14 cellular contexts compared by ENCODE assay signal in the genomic region with DNA sequence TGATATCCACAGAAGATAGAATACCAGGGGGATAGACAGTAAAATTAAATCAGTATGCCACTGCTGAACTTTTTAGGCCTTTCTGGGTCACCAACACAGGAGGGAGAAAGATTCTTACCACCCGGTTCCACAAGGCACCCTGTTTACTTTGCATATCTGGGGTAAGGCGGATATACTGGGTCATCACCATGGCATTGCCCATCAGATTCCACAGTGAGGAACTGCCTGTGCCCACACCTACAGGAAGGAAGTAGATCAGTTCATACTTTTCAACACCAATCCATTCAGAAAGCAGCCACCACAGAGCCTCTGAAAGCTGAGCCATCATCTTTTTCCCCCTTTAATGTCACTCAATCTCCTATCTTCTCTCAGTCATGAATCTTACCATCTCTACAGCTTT. TPM values are rescaled to one million over a fixed set of nuclear protein-coding genes. Genes with fewer than 3 reads are reported as not detected.
DNase-seq lines count a peak whose midpoint lies in the region; ATAC-seq and TF ChIP-seq lines count a peak whose summit lies in the region.
"Had no signal": no experiment of that assay in that cellular context is flagged by ENCODE, and none has a peak within 500 bp of the region (broad histone marks: within the 10 kb centered on the region; RNA-seq: fewer than 3 reads in every experiment).

No MANE protein-coding gene starts in this region.

- H3K27ac Mint-ChIP-seq in activated CD4-positive, alpha-beta T cell treated with anti-CD3 and anti-CD28 coated beads, Interleukin-2, amount 10 ng/mL, durations not matched to agents 24 days and 14 days: no peak overlapping the region
- H3K27ac Mint-ChIP-seq in neural crest cell (ENCODE audit: unreplicated experiment) (no peak overlapping the region), osteocyte (ENCODE audit: unreplicated experiment) (no peak overlapping the region)

- H3K4me2 ChIP-seq in OCI-LY7 (ENCODE audit: low read length): peak overlapping the region; percentile 86

- no peaks in the 10 kb centered on the region for H3K27me3 Mint-ChIP-seq in activated CD4-positive, alpha-beta T cell treated with anti-CD3 and anti-CD28 coated beads, Interleukin-2, amount 10 ng/mL, durations not matched to agents 24 days and 14 days
- H3K27me3 Mint-ChIP-seq in neural crest cell (ENCODE audit: low read depth) (no peaks in the 10 kb centered on the region), osteocyte (ENCODE audit: unreplicated experiment) (no peaks in the 10 kb centered on the region)

- intact Hi-C loops in activated CD4-positive, alpha-beta T cell treated with anti-CD3 and anti-CD28 coated beads, Interleukin-2, amount 10 ng/mL, durations not matched to agents 24 days and 14 days (cut with micrococcal nuclease): no loop called here
- intact Hi-C loops in OCI-LY7 (cut with micrococcal nuclease; ENCODE audit: unreplicated experiment): no loop called here

- peaks cover 29% of the 10 kb centered on the region for H3K4me1 ChIP-seq in OCI-LY7 (ENCODE audit: insufficient read depth, low read length, poor library complexity, severe bottlenecking)

- no peaks in the 10 kb centered on the region for H3K9me2 ChIP-seq in OCI-LY7 (ENCODE audit: insufficient read depth, low read length)

- H3K27ac ChIP-seq in OCI-LY7 (ENCODE audit: low read depth, low read length, poor library complexity, severe bottlenecking): no peak overlapping the region
- H3K27ac ChIP-seq: suprapubic skin had no signal

- peaks cover 48% of the 10 kb centered on the region for H3K36me3 ChIP-seq in OCI-LY7 (ENCODE audit: insufficient read depth, low read length)

- BruUV-seq in OCI-LY7 (replicated peaks; lab: Mats Ljungman, UMichigan): no TSS peak

- H4K20me1 ChIP-seq in OCI-LY7 (ENCODE audit: insufficient read depth, low read length): no peaks in the 10 kb centered on the region

- peak overlapping the region; percentile 42 for H3K4me3 Mint-ChIP-seq in activated CD4-positive, alpha-beta T cell treated with anti-CD3 and anti-CD28 coated beads, Interleukin-2, amount 10 ng/mL, durations not matched to agents 24 days and 14 days
- H3K4me3 Mint-ChIP-seq in neural crest cell (peak overlapping the region; percentile 79), osteocyte (ENCODE audit: unreplicated experiment) (no peak overlapping the region)

- H3K36me3 Mint-ChIP-seq in activated CD4-positive, alpha-beta T cell treated with anti-CD3 and anti-CD28 coated beads, Interleukin-2, amount 10 ng/mL, durations not matched to agents 24 days and 14 days (ENCODE audit: low read depth): peaks cover 18% of the 10 kb centered on the region
- no peaks in the 10 kb centered on the region for H3K36me3 Mint-ChIP-seq in neural crest cell (ENCODE audit: low read depth)
- peaks cover 19% of the 10 kb centered on the region for H3K36me3 Mint-ChIP-seq in osteocyte (ENCODE audit: unreplicated experiment)

- H3K4me3 ChIP-seq in OCI-LY7 (ENCODE audit: low read depth, low read length, poor library complexity, severe bottlenecking): no peak overlapping the region
- H3K4me3 ChIP-seq: suprapubic skin had no signal

- peaks cover 31% of the 10 kb centered on the region for H3K4me1 Mint-ChIP-seq in activated CD4-positive, alpha-beta T cell treated with anti-CD3 and anti-CD28 coated beads, Interleukin-2, amount 10 ng/mL, durations not matched to agents 24 days and 14 days
- H3K4me1 Mint-ChIP-seq in neural crest cell (peaks cover 25% of the 10 kb centered on the region), osteocyte (ENCODE audit: unreplicated experiment) (peaks cover 26% of the 10 kb centered on the region)

- H2AFZ ChIP-seq in OCI-LY7 (ENCODE audit: low read length): no peak overlapping the region

- no peak for DNase-seq in activated CD4-positive, alpha-beta T cell treated with anti-CD3 and anti-CD28 coated beads, Interleukin-2, amount 10 ng/mL, durations not matched to agents 24 days and 14 days
- DNase-seq in activated CD4-positive, alpha-beta T cell treated with anti-CD3 and anti-CD28 coated beads, Interleukin-2, amount 50 U/mL, for 48 hours: no peak
- DNase-seq in OCI-LY7 (ENCODE audit: low spot score) (no peak), dermis blood vessel endothelial cell (peak; percentile 43), neural crest cell (ENCODE audit: low read depth, low spot score) (no peak), osteocyte (ENCODE audit: extremely low spot score, unreplicated experiment) (no peak), NCI-H1694 treated with DMSO at 0.1 percent for 48 hours (lab: John Stamatoyannopoulos, UW) (no peak)
- DNase-seq: KBM-7; NCI-H1930; NCI-H69; SIG-M5; stimulated activated CD4-positive, alpha-beta T cell treated with anti-CD3 and anti-CD28 coated beads, Interleukin-12 subunit alpha, Interleukin-12 subunit beta, amount 100 ng/mL, for 4 hours had no signal

- no peak for TF ChIP-seq CTCF in OCI-LY7 (conservative IDR thresholded peaks at IDR 0.05; ENCODE audit: low read length)
- no peak for TF ChIP-seq CTCF in neural crest cell (conservative IDR thresholded peaks at IDR 0.05)
- TF ChIP-seq CTCF in osteocyte (IDR thresholded peaks at IDR 0.05): no peak

- POLR2A ChIA-PET in OCI-LY7 (lab: Charles Lee): interaction anchor here (0.7 to 2.9 kb wide), 2 partner anchors 25 to 116 kb away, joined by 4 to 12 read pairs; no protein-coding TSS in a partner anchor

- H3K9me3 Mint-ChIP-seq in activated CD4-positive, alpha-beta T cell treated with anti-CD3 and anti-CD28 coated beads, Interleukin-2, amount 10 ng/mL, durations not matched to agents 24 days and 14 days: no peaks in the 10 kb centered on the region
- H3K9me3 Mint-ChIP-seq in neural crest cell: no peaks in the 10 kb centered on the region
- H3K9me3 Mint-ChIP-seq in osteocyte (ENCODE audit: unreplicated experiment): no peaks in the 10 kb centered on the region

- peaks cover 23% of the 10 kb centered on the region for H3K79me2 ChIP-seq in OCI-LY7 (ENCODE audit: insufficient read depth, low read depth, low read length)

- no peaks in the 10 kb centered on the region for H3K9me3 ChIP-seq in OCI-LY7 (ENCODE audit: low read length)
- H3K9me3 ChIP-seq: suprapubic skin had no signal

- ATAC-seq in HG03097 (IDR thresholded peaks at IDR 0.05; ENCODE audit: low FRiP score, unreplicated experiment): no peak

- CTCF ChIA-PET in OCI-LY7 (lab: Charles Lee; ENCODE audit: unreplicated experiment): no interaction called here

RNA-seq across cellular contexts. Expression of a gene that starts 2.0 kb away (rescaled TPM):
- 6.5 and 7.3 TPM in 2 replicates for total RNA-seq in activated CD4-positive, alpha-beta T cell treated with anti-CD3 and anti-CD28 coated beads, Interleukin-2, amount 10 ng/mL, durations not matched to agents 24 days and 14 days
- 12.9 and 15.5 TPM in 2 replicates for total RNA-seq in OCI-LY7 (2014; rRNA removed; shearing (Covaris generic))
- 10.8 and 11.3 TPM in 2 replicates for total RNA-seq in OCI-LY7 (2022)
- 24.2 and 24.7 TPM in 2 replicates for total RNA-seq in dermis blood vessel endothelial cell
- total RNA-seq in neural crest cell: 25.7 and 25.8 TPM in 2 replicates
- 19.2 and 21.2 TPM in 2 replicates for total RNA-seq in osteocyte

RNA-seq across cellular contexts. Expression of a gene that starts 22.9 kb away (rescaled TPM):
- total RNA-seq in activated CD4-positive, alpha-beta T cell treated with anti-CD3 and anti-CD28 coated beads, Interleukin-2, amount 10 ng/mL, durations not matched to agents 24 days and 14 days: 10.1 and 11.2 TPM in 2 replicates
- total RNA-seq in OCI-LY7 (2014; rRNA removed; shearing (Covaris generic)): 5.1 and 5.4 TPM in 2 replicates
- total RNA-seq in OCI-LY7 (2022) (5.9 and 6.4 TPM in 2 replicates), dermis blood vessel endothelial cell (2.4 and 3.2 TPM in 2 replicates), neural crest cell (11.8 and 14.4 TPM in 2 replicates), osteocyte (7.6 and 8.0 TPM in 2 replicates)
